ENCODE assay signal across 25 cellular contexts in genomic region chr5:6194906-6195612, GRCh38.
DNase-seq lines count a peak whose midpoint lies in the region; ATAC-seq, FAIRE-seq and TF ChIP-seq lines count a peak whose summit lies in the region.
"Had no signal": no experiment of that assay in that cellular context is flagged by ENCODE, and none has a peak within 500 bp of the region (broad histone marks: within the 10 kb centered on the region; RNA-seq: fewer than 3 reads in every experiment).

No MANE protein-coding gene starts in this region.

- no peaks in the 10 kb centered on the region for H3K79me2 ChIP-seq in PC-9 (ENCODE audit: low read depth)

- H3K9me3 ChIP-seq in A549 (no peaks in the 10 kb centered on the region), PC-9 (ENCODE audit: insufficient read depth, low read depth) (0 out of 2 replicates have a peak, but pooled peaks cover 5% of the 10 kb centered on the region), small intestine (ENCODE audit: control insufficient read depth, low read depth) (no peaks in the 10 kb centered on the region)
- H3K9me3 ChIP-seq: neutrophil had no signal

- peaks cover 28% of the 10 kb centered on the region for H3F3A ChIP-seq in PC-9 (ENCODE audit: insufficient read depth, low read depth)

- H4K20me1 ChIP-seq in PC-9 (ENCODE audit: insufficient read depth), result no peaks in the 10 kb centered on the region

- POLR2A ChIA-PET in A549 (lab: Yijun Ruan, JAX) (no interaction called here), PC-9 (lab: Charles Lee; ENCODE audit: unreplicated experiment) (no interaction called here)

- peak overlapping the region; percentile 24; the same call in 1 of the 2 replicates for H2AFZ ChIP-seq in PC-9

- no peak for TF ChIP-seq EP300 in A549 (IDR thresholded peaks at IDR 0.05)

- no peak for TF ChIP-seq RAD21 in A549 (conservative IDR thresholded peaks at IDR 0.05 in 1 of 2, IDR thresholded peaks at IDR 0.05 in 1 of 2)

- FAIRE-seq in A549 (lab: Jason Lieb, UNC) (no peak), small intestine (lab: Jason Lieb, UNC) (no peak)
- FAIRE-seq: frontal cortex, kidney had no signal

- CTCF ChIA-PET in A549 (lab: Yijun Ruan, JAX), result no interaction called here
- CTCF ChIA-PET in PC-9 (lab: Charles Lee), result no interaction called here

- no peak overlapping the region for H3K27ac ChIP-seq in A549
- peak overlapping the region; percentile 91 for H3K27ac ChIP-seq in PC-9
- no peak overlapping the region for H3K27ac ChIP-seq in small intestine (ENCODE audit: low read depth in 1 of 2, low read length in 1 of 2)
- H3K27ac ChIP-seq: 22Rv1, neutrophil had no signal

- H3K4me2 ChIP-seq in A549 (peak overlapping the region; percentile 18; the same call in 1 of the 3 replicates), PC-9 (peak overlapping the region; percentile 70)
- H3K4me2 ChIP-seq: smooth muscle cell had no signal

- intact Hi-C loops in PC-9 (cut with micrococcal nuclease; ENCODE audit: unreplicated experiment), result no loop called here

- ATAC-seq in A549 (no peak), GM21390 (IDR thresholded peaks at IDR 0.05; ENCODE audit: unreplicated experiment) (peak; percentile 55), HG03342 (IDR thresholded peaks at IDR 0.05; ENCODE audit: unreplicated experiment) (peak; percentile 47), GM18907 (IDR thresholded peaks at IDR 0.05; ENCODE audit: unreplicated experiment) (no peak)
- ATAC-seq: activated T-cell treated with anti-CD3 and anti-CD28 coated beads, Interleukin-2, amount 50 U/mL, for 72 hours; Right ventricle myocardium inferior had no signal

- 49% methylated on average over 5 of the region's 5 CpGs for WGBS in A549 (ENCODE audit: missing lambda C conversion rate)
- WGBS in small intestine, 3 donors, result 54 to 65% (median 61%) methylated on average over 5 of the region's 5 CpGs

- H3K36me3 ChIP-seq in PC-9 (ENCODE audit: low read depth), result no peaks in the 10 kb centered on the region
- no peaks in the 10 kb centered on the region for H3K36me3 ChIP-seq in small intestine (ENCODE audit: control insufficient read depth in 2 of 2, insufficient read depth in 2 of 2, low read length in 2 of 2)
- H3K36me3 ChIP-seq: neutrophil had no signal

- TF ChIP-seq CTCF in A549 (IDR thresholded peaks at IDR 0.05), result no peak
- no peak for TF ChIP-seq CTCF in PC-9 (conservative IDR thresholded peaks at IDR 0.05)

- DNase-seq in A549 (ENCODE audit: low read depth in 1 of 2, low spot score in 1 of 2) (no peak), PC-9 (no peak), globus pallidus (ENCODE audit: low spot score) (no peak), SIG-M5 treated with dmso at 0.1 percent for 504 hours (lab: John Stamatoyannopoulos, UW; ENCODE audit: unreplicated experiment) (no peak), small intestine (no peak)
- DNase-seq: activated CD4-positive, alpha-beta T cell treated with anti-CD3 and anti-CD28 coated beads for 1 hour; activated naive CD4-positive, alpha-beta T cell treated with anti-CD3 and anti-CD28 coated beads, Interleukin-2, amount 10 ng/mL, durations not matched to agents 7 days and 5 days; activated T-cell treated with anti-CD3 and anti-CD28 coated beads, Interleukin-2, amount 50 U/mL, for 72 hours; caudate nucleus; COR-L47; erythroblast; kidney; NCI-H146; NCI-H2171; NCI-H524 treated with DMSO at 0.1 percent for 48 hours; stimulated activated CD4-positive, alpha-beta T cell treated with anti-CD3 and anti-CD28 coated beads, Interleukin-4, amount 100 ng/mL, for 24 hours had no signal

- H3K4me1 ChIP-seq in A549 (0 out of 3 replicates have a peak, but pooled peaks cover 6% of the 10 kb centered on the region), PC-9 (replicated peaks; ENCODE audit: insufficient read depth) (peaks cover 54% of the 10 kb centered on the region), small intestine (ENCODE audit: control insufficient read depth in 2 of 2, insufficient read depth in 1 of 2, low read depth in 1 of 2, low read length in 1 of 2) (no peaks in the 10 kb centered on the region)

- no TSS peak for BruUV-seq in PC-9 (replicated peaks; lab: Mats Ljungman, UMichigan)

- H3K27me3 ChIP-seq in PC-9 (ENCODE audit: insufficient read depth, low read depth) (0 out of 2 replicates have a peak, but pooled peaks cover 7% of the 10 kb centered on the region), small intestine (ENCODE audit: control insufficient read depth in 2 of 2, insufficient read depth in 2 of 2, low read length in 2 of 2) (no peaks in the 10 kb centered on the region)
- H3K27me3 ChIP-seq: neutrophil had no signal

- no peaks in the 10 kb centered on the region for H3K9me2 ChIP-seq in PC-9 (ENCODE audit: insufficient read depth)

- no peak for TF ChIP-seq POLR2A in A549 (IDR thresholded peaks at IDR 0.05; ENCODE audit: low read length)

- H3K4me3 ChIP-seq in A549 (no peak overlapping the region), PC-9 (no peak overlapping the region), small intestine (ENCODE audit: low read depth in 1 of 2, low read length in 2 of 2) (no peak overlapping the region)
- H3K4me3 ChIP-seq: lung, smooth muscle cell had no signal

TF ChIP-seq in A549, 52 proteins besides CTCF, POLR2A, EP300 and RAD21:
- no peak for TF ChIP-seq MAZ (IDR thresholded peaks at IDR 0.05; ENCODE audit: borderline replicate concordance, low read depth, low read length)
- no peak for TF ChIP-seq SREBF2 (IDR thresholded peaks at IDR 0.05)
- TF ChIP-seq HOXB5 (CRISPR knock-in tag; IDR thresholded peaks at IDR 0.05), result no peak
- TF ChIP-seq HDAC2 (IDR thresholded peaks at IDR 0.05), result no peak
- no peak for TF ChIP-seq ESRRA (IDR thresholded peaks at IDR 0.05; ENCODE audit: borderline replicate concordance, low read length)
- no peak for TF ChIP-seq MYC (IDR thresholded peaks at IDR 0.05; ENCODE audit: borderline replicate concordance, low read length)
- no peak for TF ChIP-seq EHMT2 (IDR thresholded peaks at IDR 0.05; ENCODE audit: low read depth)
- TF ChIP-seq JUNB (IDR thresholded peaks at IDR 0.05), result no peak
- TF ChIP-seq KDM5A (IDR thresholded peaks at IDR 0.05), result no peak
- TF ChIP-seq HMGXB4 (CRISPR knock-in tag; IDR thresholded peaks at IDR 0.05; ENCODE audit: borderline replicate concordance), result no peak
- no peak for TF ChIP-seq ZC3H11A (IDR thresholded peaks at IDR 0.05)
- TF ChIP-seq POLR2AphosphoS2 (conservative IDR thresholded peaks at IDR 0.05; ENCODE audit: low read length), result no peak
- TF ChIP-seq, protein P1, sequence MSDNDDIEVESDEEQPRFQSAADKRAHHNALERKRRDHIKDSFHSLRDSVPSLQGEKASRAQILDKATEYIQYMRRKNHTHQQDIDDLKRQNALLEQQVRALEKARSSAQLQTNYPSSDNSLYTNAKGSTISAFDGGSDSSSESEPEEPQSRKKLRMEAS (IDR thresholded peaks at IDR 0.05), result no peak
- no peak for TF ChIP-seq HES2 (IDR thresholded peaks at IDR 0.05)
TF ChIP-seq in A549: peak in this region for 0.

Comparison
In these comparisons a context has a peak if more than half of its experiments do, and no peak if none do; other contexts are left out.
1. ATAC-seq: peak in GM21390 (single experiment) and HG03342 (single experiment); none in A549 (0 of 2) and GM18907 (single experiment).